ENCODE assay signal across 13 cellular contexts in the genomic region with DNA sequence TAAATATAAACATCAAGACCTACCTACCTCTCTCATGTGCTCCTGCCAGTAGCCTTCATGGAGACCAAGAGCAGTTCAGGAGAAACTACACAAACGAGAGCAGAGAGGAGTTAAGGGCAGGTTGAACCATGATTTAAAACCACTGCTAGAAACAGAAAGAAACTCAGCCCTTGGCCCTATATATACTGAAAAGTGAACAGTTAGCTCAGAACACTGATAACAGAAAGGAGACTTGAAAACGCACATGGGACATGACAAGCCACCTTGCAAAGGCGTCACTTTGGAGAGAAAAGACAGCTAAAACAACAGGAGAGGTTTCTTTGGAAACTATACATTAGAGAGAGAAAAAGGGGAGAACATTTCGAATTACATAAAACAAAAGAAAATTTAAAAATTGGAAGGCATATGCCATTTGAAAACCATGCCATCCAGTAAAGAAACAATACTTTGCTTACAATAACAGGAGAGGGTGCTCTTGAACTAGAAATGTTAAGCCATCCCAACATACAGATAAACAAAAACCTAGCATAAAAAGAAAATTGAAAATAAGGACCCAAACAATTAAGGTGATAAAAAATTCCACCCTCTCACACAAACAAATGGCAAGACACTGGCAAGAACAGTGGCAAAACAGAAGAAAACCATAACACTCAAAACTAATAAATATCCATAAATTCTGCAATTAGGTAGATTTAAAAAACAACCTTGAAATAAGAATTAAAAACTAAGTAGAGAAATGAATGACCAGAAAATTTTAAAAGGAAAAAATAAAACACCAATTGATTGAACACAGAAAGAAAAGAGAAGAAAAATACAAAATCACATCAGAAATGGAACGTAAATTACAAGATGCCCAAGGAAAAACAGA.
DNase-seq lines count a peak whose midpoint lies in the region; ATAC-seq and TF ChIP-seq lines count a peak whose summit lies in the region.
"Had no signal": no experiment of that assay in that cellular context is flagged by ENCODE, and none has a peak within 500 bp of the region (broad histone marks: within the 10 kb centered on the region; RNA-seq: fewer than 3 reads in every experiment).

No MANE protein-coding gene starts in this region.

- H3K36me3 ChIP-seq in brain microvascular endothelial cell (replicated peaks) (no peaks in the 10 kb centered on the region), mucosa of descending colon (ENCODE audit: low read depth) (no peaks in the 10 kb centered on the region)

- H3K4me3 ChIP-seq in cardiac fibroblast (replicated peaks in 1 of 2; ENCODE audit: low read depth in 2 of 2, low read length in 2 of 2), result no peak overlapping the region
- no peak overlapping the region for H3K4me3 ChIP-seq in brain microvascular endothelial cell (ENCODE audit: low read depth, low read length)
- H3K4me3 ChIP-seq in mucosa of descending colon, result no peak overlapping the region

- intact Hi-C loops in mucosa of descending colon (cut with DNase I, micrococcal nuclease), result no loop called here

- DNase-seq in cardiac fibroblast (ENCODE audit: low read depth in 2 of 2) (peak; percentile 44 to 53), KBM-7 (no peak), ecto neural progenitor cell (ENCODE audit: low spot score) (no peak), brain microvascular endothelial cell (no peak), mucosa of descending colon (no peak)
- DNase-seq: activated naive CD4-positive, alpha-beta T cell treated with anti-CD3 and anti-CD28 coated beads, Interleukin-2, amount 10 ng/mL, durations not matched to agents 7 days and 5 days; NCI-H510A treated with DMSO at 0.1 percent for 48 hours; stimulated activated CD4-positive, alpha-beta T cell treated with anti-CD3 and anti-CD28 coated beads, Interleukin-2, amount 100 ng/mL, for 24 hours had no signal

- no peaks in the 10 kb centered on the region for H3K4me1 ChIP-seq in mucosa of descending colon (ENCODE audit: low read depth)

- TF ChIP-seq CTCF in 22Rv1 (IDR thresholded peaks at IDR 0.05), result 0 out of 2 replicates have a peak, but pooled peaks have one; percentile 9
- no peak for TF ChIP-seq CTCF in cardiac fibroblast (IDR thresholded peaks at IDR 0.05; ENCODE audit: low read depth, low read length)
- no peak for TF ChIP-seq CTCF in brain microvascular endothelial cell (IDR thresholded peaks at IDR 0.05; ENCODE audit: low read depth, low read length, missing control alignments)
- no peak for TF ChIP-seq CTCF in mucosa of descending colon (IDR thresholded peaks at IDR 0.05)

- in situ Hi-C loops in KBM-7 (cut with MboI; ENCODE audit: low pct_unique_long_range_greater_than_20kb, low sequenced_read_pairs) (no loop called here), brain microvascular endothelial cell (cut with HindIII; ENCODE audit: low pct_ligation_motif_present, low sequenced_read_pairs) (no loop called here)

- H3K27ac ChIP-seq in 22Rv1 (no peak overlapping the region), brain microvascular endothelial cell (no peak overlapping the region)
- H3K27ac ChIP-seq: HL-60 had no signal

- H3K9me3 ChIP-seq in mucosa of descending colon, result no peaks in the 10 kb centered on the region

- ATAC-seq in GM19455 (IDR thresholded peaks at IDR 0.05; ENCODE audit: unreplicated experiment) (peak; percentile 51), HG03108 (IDR thresholded peaks at IDR 0.05; ENCODE audit: unreplicated experiment) (peak; percentile 61), mucosa of descending colon (no peak)
- ATAC-seq: esophagus mucosa had no signal

- no peaks in the 10 kb centered on the region for H3K27me3 ChIP-seq in brain microvascular endothelial cell (replicated peaks)

Comparison
In these comparisons a context has a peak if more than half of its experiments do, and no peak if none do; other contexts are left out.
1. DNase-seq: peak in cardiac fibroblast (2 of 2); none in KBM-7 (single experiment), ecto neural progenitor cell (single experiment), brain microvascular endothelial cell (single experiment) and mucosa of descending colon (0 of 3).